In the genomic region with DNA sequence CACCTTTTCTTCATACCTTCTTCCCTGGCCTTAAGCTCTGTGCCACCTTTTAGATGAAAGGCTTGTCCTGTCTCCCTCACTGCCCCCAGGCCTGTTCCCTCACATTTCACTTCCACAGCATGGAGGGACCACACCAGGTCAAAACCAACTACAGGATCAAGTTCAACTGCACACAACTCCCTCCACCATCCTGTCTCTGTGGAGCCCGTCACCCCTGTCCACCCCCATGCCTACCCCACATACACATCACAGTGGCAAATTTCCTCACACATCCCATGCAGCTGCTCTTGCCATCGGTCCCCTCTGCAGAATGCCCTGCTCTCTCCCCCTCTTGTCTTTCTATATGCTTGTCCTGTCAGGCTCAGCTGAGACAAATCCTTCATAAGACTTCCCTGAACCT, we compare ENCODE assay signal across 1 cellular context.
A peak's percentile ranks its signal among the peaks of the same experiment; 100 is the strongest.
TF ChIP-seq lines count a peak whose summit lies in the region.

No MANE protein-coding gene starts in this region.

TF ChIP-seq in K562, 482 proteins besides CTCF, POLR2A, EP300 and RAD21 (continued from another document):
- TF ChIP-seq, protein P1, sequence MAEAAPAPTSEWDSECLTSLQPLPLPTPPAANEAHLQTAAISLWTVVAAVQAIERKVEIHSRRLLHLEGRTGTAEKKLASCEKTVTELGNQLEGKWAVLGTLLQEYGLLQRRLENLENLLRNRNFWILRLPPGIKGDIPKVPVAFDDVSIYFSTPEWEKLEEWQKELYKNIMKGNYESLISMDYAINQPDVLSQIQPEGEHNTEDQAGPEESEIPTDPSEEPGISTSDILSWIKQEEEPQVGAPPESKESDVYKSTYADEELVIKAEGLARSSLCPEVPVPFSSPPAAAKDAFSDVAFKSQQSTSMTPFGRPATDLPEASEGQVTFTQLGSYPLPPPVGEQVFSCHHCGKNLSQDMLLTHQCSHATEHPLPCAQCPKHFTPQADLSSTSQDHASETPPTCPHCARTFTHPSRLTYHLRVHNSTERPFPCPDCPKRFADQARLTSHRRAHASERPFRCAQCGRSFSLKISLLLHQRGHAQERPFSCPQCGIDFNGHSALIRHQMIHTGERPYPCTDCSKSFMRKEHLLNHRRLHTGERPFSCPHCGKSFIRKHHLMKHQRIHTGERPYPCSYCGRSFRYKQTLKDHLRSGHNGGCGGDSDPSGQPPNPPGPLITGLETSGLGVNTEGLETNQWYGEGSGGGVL (CRISPR knock-in tag; IDR thresholded peaks at IDR 0.05) = no peak
- TF ChIP-seq ZFP1 (CRISPR knock-in tag; IDR thresholded peaks at IDR 0.05) (no peak), ZNF764 (CRISPR knock-in tag; IDR thresholded peaks at IDR 0.05; ENCODE audit: low read depth) (no peak), JUND (IDR thresholded peaks at IDR 0.05; ENCODE audit: borderline replicate concordance, low read depth, low read length) (no peak), JUND (tag; IDR thresholded peaks at IDR 0.05; ENCODE audit: borderline replicate concordance, low read depth, low read length) (no peak), HEY1 (CRISPR knock-in tag; IDR thresholded peaks at IDR 0.05; ENCODE audit: borderline replicate concordance) (no peak), POLR2AphosphoS2 (IDR thresholded peaks at IDR 0.05; ENCODE audit: low read length) (0 out of 2 replicates have a peak, but pooled peaks have one; percentile 22), SUPT5H (IDR thresholded peaks at IDR 0.05) (peak; percentile 70), TCFL5 (CRISPR knock-in tag; conservative IDR thresholded peaks at IDR 0.05) (no peak)
- TF ChIP-seq, protein P2, sequence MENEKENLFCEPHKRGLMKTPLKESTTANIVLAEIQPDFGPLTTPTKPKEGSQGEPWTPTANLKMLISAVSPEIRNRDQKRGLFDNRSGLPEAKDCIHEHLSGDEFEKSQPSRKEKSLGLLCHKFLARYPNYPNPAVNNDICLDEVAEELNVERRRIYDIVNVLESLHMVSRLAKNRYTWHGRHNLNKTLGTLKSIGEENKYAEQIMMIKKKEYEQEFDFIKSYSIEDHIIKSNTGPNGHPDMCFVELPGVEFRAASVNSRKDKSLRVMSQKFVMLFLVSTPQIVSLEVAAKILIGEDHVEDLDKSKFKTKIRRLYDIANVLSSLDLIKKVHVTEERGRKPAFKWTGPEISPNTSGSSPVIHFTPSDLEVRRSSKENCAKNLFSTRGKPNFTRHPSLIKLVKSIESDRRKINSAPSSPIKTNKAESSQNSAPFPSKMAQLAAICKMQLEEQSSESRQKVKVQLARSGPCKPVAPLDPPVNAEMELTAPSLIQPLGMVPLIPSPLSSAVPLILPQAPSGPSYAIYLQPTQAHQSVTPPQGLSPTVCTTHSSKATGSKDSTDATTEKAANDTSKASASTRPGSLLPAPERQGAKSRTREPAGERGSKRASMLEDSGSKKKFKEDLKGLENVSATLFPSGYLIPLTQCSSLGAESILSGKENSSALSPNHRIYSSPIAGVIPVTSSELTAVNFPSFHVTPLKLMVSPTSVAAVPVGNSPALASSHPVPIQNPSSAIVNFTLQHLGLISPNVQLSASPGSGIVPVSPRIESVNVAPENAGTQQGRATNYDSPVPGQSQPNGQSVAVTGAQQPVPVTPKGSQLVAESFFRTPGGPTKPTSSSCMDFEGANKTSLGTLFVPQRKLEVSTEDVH (IDR thresholded peaks at IDR 0.05; ENCODE audit: low read depth, partially characterized antibody) = peak; percentile 50
- TF ChIP-seq, protein P3, sequence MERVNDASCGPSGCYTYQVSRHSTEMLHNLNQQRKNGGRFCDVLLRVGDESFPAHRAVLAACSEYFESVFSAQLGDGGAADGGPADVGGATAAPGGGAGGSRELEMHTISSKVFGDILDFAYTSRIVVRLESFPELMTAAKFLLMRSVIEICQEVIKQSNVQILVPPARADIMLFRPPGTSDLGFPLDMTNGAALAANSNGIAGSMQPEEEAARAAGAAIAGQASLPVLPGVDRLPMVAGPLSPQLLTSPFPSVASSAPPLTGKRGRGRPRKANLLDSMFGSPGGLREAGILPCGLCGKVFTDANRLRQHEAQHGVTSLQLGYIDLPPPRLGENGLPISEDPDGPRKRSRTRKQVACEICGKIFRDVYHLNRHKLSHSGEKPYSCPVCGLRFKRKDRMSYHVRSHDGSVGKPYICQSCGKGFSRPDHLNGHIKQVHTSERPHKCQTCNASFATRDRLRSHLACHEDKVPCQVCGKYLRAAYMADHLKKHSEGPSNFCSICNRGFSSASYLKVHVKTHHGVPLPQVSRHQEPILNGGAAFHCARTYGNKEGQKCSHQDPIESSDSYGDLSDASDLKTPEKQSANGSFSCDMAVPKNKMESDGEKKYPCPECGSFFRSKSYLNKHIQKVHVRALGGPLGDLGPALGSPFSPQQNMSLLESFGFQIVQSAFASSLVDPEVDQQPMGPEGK (CRISPR knock-in tag; IDR thresholded peaks at IDR 0.05; ENCODE audit: borderline replicate concordance) = no peak
